In the genomic region with DNA sequence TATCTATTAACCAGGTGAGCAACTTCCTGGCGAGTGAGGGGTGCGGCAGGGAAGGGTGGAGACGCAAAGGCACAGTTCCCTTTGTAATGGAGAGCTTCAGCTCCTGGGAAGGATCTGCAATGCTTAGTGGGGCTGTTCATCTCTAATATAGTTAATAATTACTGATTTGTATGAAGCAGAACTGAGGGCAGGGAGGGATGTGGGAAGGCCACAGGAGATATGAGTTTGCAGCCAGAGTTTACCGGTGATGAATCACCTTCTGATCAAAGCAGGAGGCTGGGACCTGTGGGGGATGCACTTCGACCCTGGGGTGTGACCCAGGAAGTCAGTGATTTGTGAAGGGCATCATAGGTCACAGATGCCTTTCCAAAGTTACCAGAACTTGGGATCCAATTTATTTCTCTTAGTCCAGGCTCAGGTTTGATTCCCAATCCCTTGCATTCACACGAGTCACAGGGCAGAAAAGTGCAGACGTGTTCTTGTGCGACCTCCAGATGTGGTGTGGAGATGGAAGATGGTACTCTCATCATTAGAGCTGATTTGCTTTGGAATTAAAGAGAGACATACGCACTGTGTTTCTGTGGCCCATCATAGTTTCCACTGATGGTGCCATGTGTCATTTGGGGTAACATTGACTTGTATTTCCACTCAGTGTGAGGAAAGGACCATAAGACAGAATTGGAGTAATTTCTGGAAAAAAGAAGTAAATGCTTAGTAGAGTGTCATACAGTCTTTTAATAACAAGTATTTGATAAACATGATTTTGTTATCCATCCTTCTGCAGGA, we compare ENCODE assay signal across 1 cellular context.
TF ChIP-seq lines count a peak whose summit lies in the region.

No MANE protein-coding gene starts in this region.

TF ChIP-seq in HepG2, 621 proteins besides CTCF, POLR2A, EP300 and RAD21 (continued from another document and continues in another):
- TF ChIP-seq, protein P1, sequence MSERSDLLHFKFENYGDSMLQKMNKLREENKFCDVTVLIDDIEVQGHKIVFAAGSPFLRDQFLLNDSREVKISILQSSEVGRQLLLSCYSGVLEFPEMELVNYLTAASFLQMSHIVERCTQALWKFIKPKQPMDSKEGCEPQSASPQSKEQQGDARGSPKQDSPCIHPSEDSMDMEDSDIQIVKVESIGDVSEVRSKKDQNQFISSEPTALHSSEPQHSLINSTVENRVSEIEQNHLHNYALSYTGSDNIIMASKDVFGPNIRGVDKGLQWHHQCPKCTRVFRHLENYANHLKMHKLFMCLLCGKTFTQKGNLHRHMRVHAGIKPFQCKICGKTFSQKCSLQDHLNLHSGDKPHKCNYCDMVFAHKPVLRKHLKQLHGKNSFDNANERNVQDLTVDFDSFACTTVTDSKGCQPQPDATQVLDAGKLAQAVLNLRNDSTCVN (CRISPR knock-in tag; IDR thresholded peaks at IDR 0.05; ENCODE audit: borderline replicate concordance) = 0 out of 2 replicates have a peak, but pooled peaks have one; percentile 38
- TF ChIP-seq ZKSCAN5 (CRISPR knock-in tag; IDR thresholded peaks at IDR 0.05) (no peak), ZNF468 (CRISPR knock-in tag; IDR thresholded peaks at IDR 0.05) (no peak), BCL6 (CRISPR knock-in tag; IDR thresholded peaks at IDR 0.05) (peak; percentile 63), MIER2 (CRISPR knock-in tag; IDR thresholded peaks at IDR 0.05) (peak; percentile 62; the same call in 1 of the 2 replicates), GATA4 (IDR thresholded peaks at IDR 0.05; ENCODE audit: borderline replicate concordance, low read depth) (peak; percentile 68; the same call in 1 of the 2 replicates), FOSL1 (CRISPR knock-in tag; IDR thresholded peaks at IDR 0.05; ENCODE audit: borderline replicate concordance) (peak; percentile 95), SPEN (CRISPR knock-in tag; IDR thresholded peaks at IDR 0.05; ENCODE audit: low read depth) (peak; percentile 42; the same call in 1 of the 2 replicates), ZNF350 (CRISPR knock-in tag; IDR thresholded peaks at IDR 0.05; ENCODE audit: borderline replicate concordance, low read depth) (peak; percentile 77), HMG20A (CRISPR knock-in tag; IDR thresholded peaks at IDR 0.05; ENCODE audit: borderline replicate concordance) (peak; percentile 99), MEF2D (CRISPR knock-in tag; IDR thresholded peaks at IDR 0.05) (peak; percentile 82), KMT2B (CRISPR knock-in tag; IDR thresholded peaks at IDR 0.05) (peak; percentile 55; the same call in 1 of the 2 replicates), SNAI1 (CRISPR knock-in tag; IDR thresholded peaks at IDR 0.05; ENCODE audit: borderline replicate concordance) (no peak), ZEB1 (IDR thresholded peaks at IDR 0.05; ENCODE audit: insufficient replicate concordance, low read depth) (peak; percentile 63), KDM6A (CRISPR knock-in tag; IDR thresholded peaks at IDR 0.05; ENCODE audit: low read depth) (peak; percentile 58; the same call in 1 of the 2 replicates), CEBPG (CRISPR knock-in tag; IDR thresholded peaks at IDR 0.05) (peak; percentile 20; the same call in 1 of the 2 replicates), GATAD2A (CRISPR knock-in tag; IDR thresholded peaks at IDR 0.05) (peak; percentile 87), MATR3 (CRISPR knock-in tag; IDR thresholded peaks at IDR 0.05) (no peak), ZKSCAN1 (IDR thresholded peaks at IDR 0.05; ENCODE audit: low read length) (0 out of 2 replicates have a peak, but pooled peaks have one; percentile 56), TGIF2 (CRISPR knock-in tag; IDR thresholded peaks at IDR 0.05) (0 out of 2 replicates have a peak, but pooled peaks have one; percentile 25), ZNF143 (CRISPR knock-in tag; IDR thresholded peaks at IDR 0.05) (peak; percentile 58; the same call in 1 of the 2 replicates), NR2F1 (CRISPR knock-in tag; IDR thresholded peaks at IDR 0.05) (peak; percentile 96 to 97), FOXK1 (CRISPR knock-in tag; IDR thresholded peaks at IDR 0.05; ENCODE audit: borderline replicate concordance, low read depth) (peak; percentile 54; the same call in 1 of the 2 replicates), YEATS2 (CRISPR knock-in tag; IDR thresholded peaks at IDR 0.05; ENCODE audit: borderline replicate concordance) (no peak), FOXA1 (IDR thresholded peaks at IDR 0.05) (no peak), FOXA1 (CRISPR knock-in tag; IDR thresholded peaks at IDR 0.05) (peak; percentile 36; the same call in 1 of the 2 replicates), POGZ (CRISPR knock-in tag; IDR thresholded peaks at IDR 0.05) (peak; percentile 82), MEIS2 (CRISPR knock-in tag; IDR thresholded peaks at IDR 0.05) (peak; percentile 81), PITX1 (CRISPR knock-in tag; IDR thresholded peaks at IDR 0.05) (peak; percentile 70), MYNN (CRISPR knock-in tag; IDR thresholded peaks at IDR 0.05; ENCODE audit: low read depth) (no peak; the same call in 1 of the 2 replicates), ZNF335 (CRISPR knock-in tag; IDR thresholded peaks at IDR 0.05) (no peak), ELF3 (CRISPR knock-in tag; IDR thresholded peaks at IDR 0.05) (peak; percentile 79), ELF1 (CRISPR knock-in tag; IDR thresholded peaks at IDR 0.05) (peak; percentile 78), NKX3-1 (CRISPR knock-in tag; IDR thresholded peaks at IDR 0.05) (no peak), FOXP1 (IDR thresholded peaks at IDR 0.05) (no peak), FOXP1 (CRISPR knock-in tag; IDR thresholded peaks at IDR 0.05) (peak; percentile 81), NR2C2 (CRISPR knock-in tag; IDR thresholded peaks at IDR 0.05; ENCODE audit: borderline replicate concordance) (peak; percentile 87)
- TF ChIP-seq, protein P2, sequence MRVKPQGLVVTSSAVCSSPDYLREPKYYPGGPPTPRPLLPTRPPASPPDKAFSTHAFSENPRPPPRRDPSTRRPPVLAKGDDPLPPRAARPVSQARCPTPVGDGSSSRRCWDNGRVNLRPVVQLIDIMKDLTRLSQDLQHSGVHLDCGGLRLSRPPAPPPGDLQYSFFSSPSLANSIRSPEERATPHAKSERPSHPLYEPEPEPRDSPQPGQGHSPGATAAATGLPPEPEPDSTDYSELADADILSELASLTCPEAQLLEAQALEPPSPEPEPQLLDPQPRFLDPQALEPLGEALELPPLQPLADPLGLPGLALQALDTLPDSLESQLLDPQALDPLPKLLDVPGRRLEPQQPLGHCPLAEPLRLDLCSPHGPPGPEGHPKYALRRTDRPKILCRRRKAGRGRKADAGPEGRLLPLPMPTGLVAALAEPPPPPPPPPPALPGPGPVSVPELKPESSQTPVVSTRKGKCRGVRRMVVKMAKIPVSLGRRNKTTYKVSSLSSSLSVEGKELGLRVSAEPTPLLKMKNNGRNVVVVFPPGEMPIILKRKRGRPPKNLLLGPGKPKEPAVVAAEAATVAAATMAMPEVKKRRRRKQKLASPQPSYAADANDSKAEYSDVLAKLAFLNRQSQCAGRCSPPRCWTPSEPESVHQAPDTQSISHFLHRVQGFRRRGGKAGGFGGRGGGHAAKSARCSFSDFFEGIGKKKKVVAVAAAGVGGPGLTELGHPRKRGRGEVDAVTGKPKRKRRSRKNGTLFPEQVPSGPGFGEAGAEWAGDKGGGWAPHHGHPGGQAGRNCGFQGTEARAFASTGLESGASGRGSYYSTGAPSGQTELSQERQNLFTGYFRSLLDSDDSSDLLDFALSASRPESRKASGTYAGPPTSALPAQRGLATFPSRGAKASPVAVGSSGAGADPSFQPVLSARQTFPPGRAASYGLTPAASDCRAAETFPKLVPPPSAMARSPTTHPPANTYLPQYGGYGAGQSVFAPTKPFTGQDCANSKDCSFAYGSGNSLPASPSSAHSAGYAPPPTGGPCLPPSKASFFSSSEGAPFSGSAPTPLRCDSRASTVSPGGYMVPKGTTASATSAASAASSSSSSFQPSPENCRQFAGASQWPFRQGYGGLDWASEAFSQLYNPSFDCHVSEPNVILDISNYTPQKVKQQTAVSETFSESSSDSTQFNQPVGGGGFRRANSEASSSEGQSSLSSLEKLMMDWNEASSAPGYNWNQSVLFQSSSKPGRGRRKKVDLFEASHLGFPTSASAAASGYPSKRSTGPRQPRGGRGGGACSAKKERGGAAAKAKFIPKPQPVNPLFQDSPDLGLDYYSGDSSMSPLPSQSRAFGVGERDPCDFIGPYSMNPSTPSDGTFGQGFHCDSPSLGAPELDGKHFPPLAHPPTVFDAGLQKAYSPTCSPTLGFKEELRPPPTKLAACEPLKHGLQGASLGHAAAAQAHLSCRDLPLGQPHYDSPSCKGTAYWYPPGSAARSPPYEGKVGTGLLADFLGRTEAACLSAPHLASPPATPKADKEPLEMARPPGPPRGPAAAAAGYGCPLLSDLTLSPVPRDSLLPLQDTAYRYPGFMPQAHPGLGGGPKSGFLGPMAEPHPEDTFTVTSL (CRISPR knock-in tag; IDR thresholded peaks at IDR 0.05; ENCODE audit: borderline replicate concordance) = peak; percentile 82; the same call in 1 of the 2 replicates
- TF ChIP-seq, protein P3, sequence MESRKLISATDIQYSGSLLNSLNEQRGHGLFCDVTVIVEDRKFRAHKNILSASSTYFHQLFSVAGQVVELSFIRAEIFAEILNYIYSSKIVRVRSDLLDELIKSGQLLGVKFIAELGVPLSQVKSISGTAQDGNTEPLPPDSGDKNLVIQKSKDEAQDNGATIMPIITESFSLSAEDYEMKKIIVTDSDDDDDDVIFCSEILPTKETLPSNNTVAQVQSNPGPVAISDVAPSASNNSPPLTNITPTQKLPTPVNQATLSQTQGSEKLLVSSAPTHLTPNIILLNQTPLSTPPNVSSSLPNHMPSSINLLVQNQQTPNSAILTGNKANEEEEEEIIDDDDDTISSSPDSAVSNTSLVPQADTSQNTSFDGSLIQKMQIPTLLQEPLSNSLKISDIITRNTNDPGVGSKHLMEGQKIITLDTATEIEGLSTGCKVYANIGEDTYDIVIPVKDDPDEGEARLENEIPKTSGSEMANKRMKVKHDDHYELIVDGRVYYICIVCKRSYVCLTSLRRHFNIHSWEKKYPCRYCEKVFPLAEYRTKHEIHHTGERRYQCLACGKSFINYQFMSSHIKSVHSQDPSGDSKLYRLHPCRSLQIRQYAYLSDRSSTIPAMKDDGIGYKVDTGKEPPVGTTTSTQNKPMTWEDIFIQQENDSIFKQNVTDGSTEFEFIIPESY (CRISPR knock-in tag; IDR thresholded peaks at IDR 0.05) = peak; percentile 41; the same call in 1 of the 2 replicates
- TF ChIP-seq, protein P4, sequence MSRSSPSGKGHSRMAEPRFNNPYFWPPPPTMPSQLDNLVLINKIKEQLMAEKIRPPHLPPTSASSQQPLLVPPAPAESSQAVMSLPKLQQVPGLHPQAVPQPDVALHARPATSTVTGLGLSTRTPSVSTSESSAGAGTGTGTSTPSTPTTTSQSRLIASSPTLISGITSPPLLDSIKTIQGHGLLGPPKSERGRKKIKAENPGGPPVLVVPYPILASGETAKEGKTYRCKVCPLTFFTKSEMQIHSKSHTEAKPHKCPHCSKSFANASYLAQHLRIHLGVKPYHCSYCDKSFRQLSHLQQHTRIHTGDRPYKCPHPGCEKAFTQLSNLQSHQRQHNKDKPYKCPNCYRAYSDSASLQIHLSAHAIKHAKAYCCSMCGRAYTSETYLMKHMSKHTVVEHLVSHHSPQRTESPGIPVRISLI (CRISPR knock-in tag; IDR thresholded peaks at IDR 0.05; ENCODE audit: borderline replicate concordance) = no peak
- TF ChIP-seq, protein P5, sequence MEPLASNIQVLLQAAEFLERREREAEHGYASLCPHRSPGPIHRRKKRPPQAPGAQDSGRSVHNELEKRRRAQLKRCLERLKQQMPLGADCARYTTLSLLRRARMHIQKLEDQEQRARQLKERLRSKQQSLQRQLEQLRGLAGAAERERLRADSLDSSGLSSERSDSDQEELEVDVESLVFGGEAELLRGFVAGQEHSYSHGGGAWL (CRISPR knock-in tag; IDR thresholded peaks at IDR 0.05) = 0 out of 2 replicates have a peak, but pooled peaks have one; percentile 26
- TF ChIP-seq, protein P6, sequence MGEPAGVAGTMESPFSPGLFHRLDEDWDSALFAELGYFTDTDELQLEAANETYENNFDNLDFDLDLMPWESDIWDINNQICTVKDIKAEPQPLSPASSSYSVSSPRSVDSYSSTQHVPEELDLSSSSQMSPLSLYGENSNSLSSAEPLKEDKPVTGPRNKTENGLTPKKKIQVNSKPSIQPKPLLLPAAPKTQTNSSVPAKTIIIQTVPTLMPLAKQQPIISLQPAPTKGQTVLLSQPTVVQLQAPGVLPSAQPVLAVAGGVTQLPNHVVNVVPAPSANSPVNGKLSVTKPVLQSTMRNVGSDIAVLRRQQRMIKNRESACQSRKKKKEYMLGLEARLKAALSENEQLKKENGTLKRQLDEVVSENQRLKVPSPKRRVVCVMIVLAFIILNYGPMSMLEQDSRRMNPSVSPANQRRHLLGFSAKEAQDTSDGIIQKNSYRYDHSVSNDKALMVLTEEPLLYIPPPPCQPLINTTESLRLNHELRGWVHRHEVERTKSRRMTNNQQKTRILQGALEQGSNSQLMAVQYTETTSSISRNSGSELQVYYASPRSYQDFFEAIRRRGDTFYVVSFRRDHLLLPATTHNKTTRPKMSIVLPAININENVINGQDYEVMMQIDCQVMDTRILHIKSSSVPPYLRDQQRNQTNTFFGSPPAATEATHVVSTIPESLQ (CRISPR knock-in tag; conservative IDR thresholded peaks at IDR 0.05) = no peak
- TF ChIP-seq, protein P7, sequence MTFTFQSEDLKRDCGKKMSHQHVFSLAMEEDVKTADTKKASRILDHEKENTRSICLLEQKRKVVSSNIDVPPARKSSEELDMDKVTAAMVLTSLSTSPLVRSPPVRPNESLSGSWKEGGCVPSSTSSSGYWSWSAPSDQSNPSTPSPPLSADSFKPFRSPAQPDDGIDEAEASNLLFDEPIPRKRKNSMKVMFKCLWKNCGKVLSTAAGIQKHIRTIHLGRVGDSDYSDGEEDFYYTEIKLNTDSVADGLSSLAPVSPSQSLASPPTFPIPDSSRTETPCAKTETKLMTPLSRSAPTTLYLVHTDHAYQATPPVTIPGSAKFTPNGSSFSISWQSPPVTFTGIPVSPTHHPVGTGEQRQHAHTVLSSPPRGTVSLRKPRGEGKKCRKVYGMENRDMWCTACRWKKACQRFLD (CRISPR knock-in tag; IDR thresholded peaks at IDR 0.05; ENCODE audit: borderline replicate concordance) = no peak
- TF ChIP-seq, protein P8, sequence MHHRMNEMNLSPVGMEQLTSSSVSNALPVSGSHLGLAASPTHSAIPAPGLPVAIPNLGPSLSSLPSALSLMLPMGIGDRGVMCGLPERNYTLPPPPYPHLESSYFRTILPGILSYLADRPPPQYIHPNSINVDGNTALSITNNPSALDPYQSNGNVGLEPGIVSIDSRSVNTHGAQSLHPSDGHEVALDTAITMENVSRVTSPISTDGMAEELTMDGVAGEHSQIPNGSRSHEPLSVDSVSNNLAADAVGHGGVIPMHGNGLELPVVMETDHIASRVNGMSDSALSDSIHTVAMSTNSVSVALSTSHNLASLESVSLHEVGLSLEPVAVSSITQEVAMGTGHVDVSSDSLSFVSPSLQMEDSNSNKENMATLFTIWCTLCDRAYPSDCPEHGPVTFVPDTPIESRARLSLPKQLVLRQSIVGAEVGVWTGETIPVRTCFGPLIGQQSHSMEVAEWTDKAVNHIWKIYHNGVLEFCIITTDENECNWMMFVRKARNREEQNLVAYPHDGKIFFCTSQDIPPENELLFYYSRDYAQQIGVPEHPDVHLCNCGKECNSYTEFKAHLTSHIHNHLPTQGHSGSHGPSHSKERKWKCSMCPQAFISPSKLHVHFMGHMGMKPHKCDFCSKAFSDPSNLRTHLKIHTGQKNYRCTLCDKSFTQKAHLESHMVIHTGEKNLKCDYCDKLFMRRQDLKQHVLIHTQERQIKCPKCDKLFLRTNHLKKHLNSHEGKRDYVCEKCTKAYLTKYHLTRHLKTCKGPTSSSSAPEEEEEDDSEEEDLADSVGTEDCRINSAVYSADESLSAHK (CRISPR knock-in tag; IDR thresholded peaks at IDR 0.05; ENCODE audit: borderline replicate concordance) = no peak
